In the genomic region with DNA sequence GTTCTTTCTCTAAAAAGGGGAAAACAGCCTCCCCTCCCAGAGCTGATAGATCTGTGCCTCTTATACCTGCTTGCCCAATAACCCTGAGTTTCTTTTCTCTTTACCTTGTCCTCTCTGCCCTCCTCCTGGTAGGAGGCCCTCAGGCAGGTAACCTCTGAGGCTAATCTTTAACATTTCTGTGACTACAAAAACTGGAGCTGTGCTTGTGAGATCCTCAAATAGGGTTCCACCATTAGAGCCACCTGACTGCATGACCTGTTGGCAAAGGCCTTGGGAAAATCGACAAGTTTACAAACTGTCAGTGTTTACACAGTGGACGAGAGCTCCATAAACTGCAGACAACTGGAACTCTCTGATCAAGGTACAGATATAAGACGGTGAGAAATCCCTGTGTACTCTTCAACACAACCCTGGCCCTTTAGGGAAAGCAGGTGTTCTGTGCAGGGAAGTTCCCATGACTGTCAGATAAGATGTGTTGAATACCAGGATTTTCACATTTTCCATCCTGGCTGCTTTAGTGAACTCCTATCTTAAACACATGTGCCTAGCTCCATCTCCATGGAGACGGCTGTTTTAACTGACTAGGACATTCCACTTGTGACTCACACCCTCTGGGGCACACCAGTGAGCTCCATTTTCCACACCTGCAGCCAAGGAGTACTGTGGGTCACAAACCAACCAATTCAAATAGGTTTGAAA, we compare ENCODE assay signal across 1 cellular context.
TF ChIP-seq lines count a peak whose summit lies in the region.

No MANE protein-coding gene starts in this region.

TF ChIP-seq in HCT116, 20 proteins besides CTCF, POLR2A, EP300 and RAD21 (continued from another document):
- TF ChIP-seq ZBTB33 (IDR thresholded peaks at IDR 0.05; ENCODE audit: extremely low read depth, insufficient replicate concordance, low read length) (no peak), SP1 (IDR thresholded peaks at IDR 0.05; ENCODE audit: low read depth) (peak; percentile 71)
